ENCODE assay signal across 2 cellular contexts in the genomic region with DNA sequence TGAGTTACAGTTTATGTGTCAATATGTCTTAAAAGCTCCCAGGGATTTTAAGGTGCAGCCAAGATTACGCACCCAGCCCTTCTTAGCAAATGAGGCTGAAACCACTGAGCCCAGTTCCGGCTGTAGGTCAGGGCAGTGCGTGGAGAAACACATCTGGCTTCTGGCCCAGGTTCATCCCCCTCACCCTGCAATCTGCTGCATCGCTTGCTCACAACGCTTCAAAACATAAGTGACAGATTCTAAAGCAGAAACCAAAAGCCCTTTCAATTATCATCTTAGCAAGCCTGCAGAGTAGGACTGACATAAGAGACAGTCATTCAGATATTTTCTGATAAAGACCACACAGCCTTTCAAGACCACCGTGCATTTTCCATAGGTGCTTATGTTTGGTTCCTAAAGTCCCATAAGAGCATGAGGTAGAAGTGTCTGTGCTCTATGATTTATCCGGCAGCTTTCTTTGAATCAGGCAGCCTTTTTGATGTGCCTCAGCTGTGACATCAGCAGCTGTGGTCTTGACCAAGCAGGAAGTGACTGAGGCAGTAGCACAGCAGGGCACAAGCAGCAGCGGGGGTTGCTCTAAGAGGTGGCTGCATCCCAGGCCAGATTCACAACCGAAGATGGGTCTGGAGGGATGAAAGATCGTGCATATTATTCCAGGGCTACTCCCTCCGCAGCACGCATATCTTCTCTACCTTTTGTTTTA.
TF ChIP-seq lines count a peak whose summit lies in the region.

No MANE protein-coding gene starts in this region.

TF ChIP-seq in IMR-90, 13 proteins besides CTCF, POLR2A, EP300 and RAD21:
- TF ChIP-seq RFX5 (IDR thresholded peaks at IDR 0.05; ENCODE audit: low read depth, low read length) (no peak), FOS (IDR thresholded peaks at IDR 0.05; ENCODE audit: low read depth, low read length) (no peak), MAFK (IDR thresholded peaks at IDR 0.05; ENCODE audit: low read depth, low read length) (no peak), MAZ (IDR thresholded peaks at IDR 0.05; ENCODE audit: borderline replicate concordance, low read depth, low read length) (0 out of 2 replicates have a peak, but pooled peaks have one; percentile 17), CEBPB (IDR thresholded peaks at IDR 0.05; ENCODE audit: low read depth, low read length) (0 out of 2 replicates have a peak, but pooled peaks have one; percentile 13), BHLHE40 (IDR thresholded peaks at IDR 0.05; ENCODE audit: low read depth, low read length) (peak; percentile 37; the same call in 1 of the 2 replicates), USF2 (IDR thresholded peaks at IDR 0.05; ENCODE audit: low read depth, low read length) (no peak)

TF ChIP-seq in H1, 55 proteins besides CTCF, POLR2A, EP300 and RAD21:
- TF ChIP-seq TBP (IDR thresholded peaks at IDR 0.05; ENCODE audit: low read depth, low read length): no peak
- no peak for TF ChIP-seq BRCA1 (IDR thresholded peaks at IDR 0.05; ENCODE audit: low read depth, low read length)
- no peak for TF ChIP-seq BACH1 (IDR thresholded peaks at IDR 0.05; ENCODE audit: low read length)
- no peak for TF ChIP-seq USF2 (IDR thresholded peaks at IDR 0.05; ENCODE audit: low read length)
- no peak for TF ChIP-seq MAFK (IDR thresholded peaks at IDR 0.05; ENCODE audit: low read depth, low read length)
- TF ChIP-seq KDM1A (IDR thresholded peaks at IDR 0.05; ENCODE audit: borderline replicate concordance, low read length): no peak
- no peak for TF ChIP-seq JUND (IDR thresholded peaks at IDR 0.05; ENCODE audit: low read length)
- no peak for TF ChIP-seq GABPA (IDR thresholded peaks at IDR 0.05; ENCODE audit: borderline replicate concordance, insufficient read depth, low read length)
- no peak for TF ChIP-seq CBX8 (IDR thresholded peaks at IDR 0.05; ENCODE audit: borderline replicate concordance, low read depth, low read length)
- no peak for TF ChIP-seq CHD2 (IDR thresholded peaks at IDR 0.05; ENCODE audit: low read length)
- TF ChIP-seq HDAC2 (IDR thresholded peaks at IDR 0.05; ENCODE audit: borderline replicate concordance in 1 of 2, low read depth in 2 of 2, low read length in 2 of 2): no peak
- no peak for TF ChIP-seq PHF8 (conservative IDR thresholded peaks at IDR 0.05; ENCODE audit: low read depth, low read length)
- TF ChIP-seq, protein P1, sequence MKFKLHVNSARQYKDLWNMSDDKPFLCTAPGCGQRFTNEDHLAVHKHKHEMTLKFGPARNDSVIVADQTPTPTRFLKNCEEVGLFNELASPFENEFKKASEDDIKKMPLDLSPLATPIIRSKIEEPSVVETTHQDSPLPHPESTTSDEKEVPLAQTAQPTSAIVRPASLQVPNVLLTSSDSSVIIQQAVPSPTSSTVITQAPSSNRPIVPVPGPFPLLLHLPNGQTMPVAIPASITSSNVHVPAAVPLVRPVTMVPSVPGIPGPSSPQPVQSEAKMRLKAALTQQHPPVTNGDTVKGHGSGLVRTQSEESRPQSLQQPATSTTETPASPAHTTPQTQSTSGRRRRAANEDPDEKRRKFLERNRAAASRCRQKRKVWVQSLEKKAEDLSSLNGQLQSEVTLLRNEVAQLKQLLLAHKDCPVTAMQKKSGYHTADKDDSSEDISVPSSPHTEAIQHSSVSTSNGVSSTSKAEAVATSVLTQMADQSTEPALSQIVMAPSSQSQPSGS (IDR thresholded peaks at IDR 0.05; ENCODE audit: low read length): no peak
- TF ChIP-seq TEAD4 (IDR thresholded peaks at IDR 0.05; ENCODE audit: low read depth, low read length): no peak
- no peak for TF ChIP-seq HDAC6 (IDR thresholded peaks at IDR 0.05; ENCODE audit: low read depth, low read length)
- no peak for TF ChIP-seq BCL11A (IDR thresholded peaks at IDR 0.05; ENCODE audit: low read depth in 2 of 2, low read length in 2 of 2)
- TF ChIP-seq CHD1 (IDR thresholded peaks at IDR 0.05; ENCODE audit: low read depth, low read length): no peak
- TF ChIP-seq RFX5 (IDR thresholded peaks at IDR 0.05; ENCODE audit: borderline replicate concordance, low read depth, low read length): no peak
